ENCODE assay signal across 25 cellular contexts in genomic region chr14:79352026-79352425, GRCh38.
"Had no signal": no experiment of that assay in that cellular context is flagged by ENCODE, and none has a peak within 500 bp of the region (broad histone marks: within the 10 kb centered on the region; RNA-seq: fewer than 3 reads in every experiment).

No MANE protein-coding gene starts in this region.

- H3K27ac ChIP-seq: left ventricle myocardium inferior, pancreas, prostate gland, testis, transverse colon had no signal

- H3K27me3 Mint-ChIP-seq: activated CD4-positive, alpha-beta memory T cell treated with anti-CD3 and anti-CD28 coated beads, Interleukin-2, amount 10 ng/mL, durations not matched to agents 7 days and 5 days; activated CD4-positive, alpha-beta T cell treated with anti-CD3 and anti-CD28 coated beads, Interleukin-2, amount 10 ng/mL, durations not matched to agents 7 days and 5 days; activated naive CD4-positive, alpha-beta T cell treated with anti-CD3 and anti-CD28 coated beads, Interleukin-2, amount 50 U/mL, for 24 hours; activated naive CD8-positive, alpha-beta T cell treated with anti-CD3 and anti-CD28 coated beads, Interleukin-2, amount 50 U/mL, for 24 hours; activated T-cell treated with anti-CD3 and anti-CD28 coated beads, Interleukin-2, amount 50 U/mL, for 24 hours; activated T-helper 17 cell treated with anti-CD3 and anti-CD28 coated beads, Interleukin-2, amount 50 U/mL, for 72 hours; central memory CD8-positive, alpha-beta T cell; dendritic cell treated with granulocyte-macrophage colony-stimulating factor and Interleukin-4, amounts not matched to agents 40 ng/mL and 50 ng/mL, for 4 days; naive B cell; T-helper 17 cell had no signal

- H3K4me3 Mint-ChIP-seq: activated CD4-positive, alpha-beta memory T cell treated with anti-CD3 and anti-CD28 coated beads, Interleukin-2, amount 10 ng/mL, durations not matched to agents 7 days and 5 days; activated CD4-positive, alpha-beta T cell treated with anti-CD3 and anti-CD28 coated beads, Interleukin-2, amount 10 ng/mL, durations not matched to agents 7 days and 5 days; activated naive CD4-positive, alpha-beta T cell treated with anti-CD3 and anti-CD28 coated beads, Interleukin-2, amount 50 U/mL, for 24 hours; activated naive CD8-positive, alpha-beta T cell treated with anti-CD3 and anti-CD28 coated beads, Interleukin-2, amount 50 U/mL, for 24 hours; activated T-cell treated with anti-CD3 and anti-CD28 coated beads, Interleukin-2, amount 50 U/mL, for 24 hours; activated T-helper 17 cell treated with anti-CD3 and anti-CD28 coated beads, Interleukin-2, amount 50 U/mL, for 72 hours; central memory CD8-positive, alpha-beta T cell; dendritic cell treated with granulocyte-macrophage colony-stimulating factor and Interleukin-4, amounts not matched to agents 40 ng/mL and 50 ng/mL, for 4 days; naive B cell; neural crest cell had no signal

- ATAC-seq: activated naive CD8-positive, alpha-beta T cell treated with anti-CD3 and anti-CD28 coated beads, Interleukin-2, amount 50 U/mL, for 24 hours; activated T-helper 17 cell treated with anti-CD3 and anti-CD28 coated beads, Interleukin-2, amount 50 U/mL, for 72 hours; pancreas; T-helper 17 cell had no signal

- DNase-seq: activated CD4-positive, alpha-beta memory T cell treated with anti-CD3 and anti-CD28 coated beads, Interleukin-2, amount 10 ng/mL, durations not matched to agents 7 days and 5 days; activated CD4-positive, alpha-beta T cell treated with anti-CD3 and anti-CD28 coated beads for 1 hour; activated CD4-positive, alpha-beta T cell treated with anti-CD3 and anti-CD28 coated beads, Interleukin-2, amount 10 ng/mL, durations not matched to agents 7 days and 5 days; activated CD8-positive, alpha-beta memory T cell treated with anti-CD3 and anti-CD28 coated beads, Interleukin-2, amount 50 U/mL, for 48 hours; activated gamma-delta T cell treated with Interleukin-2 at 50 U/mL for 16 hours; activated naive CD8-positive, alpha-beta T cell treated with anti-CD3 and anti-CD28 coated beads, Interleukin-2, amount 50 U/mL, for 24 hours; activated T-cell treated with anti-CD3 and anti-CD28 coated beads, Interleukin-2, amount 50 U/mL, for 24 hours; glutamatergic neuron; left ventricle myocardium inferior; naive B cell; nucleus accumbens; pancreas; retina; stimulated activated CD4-positive, alpha-beta T cell treated with anti-CD3 and anti-CD28 coated beads, Interleukin-2, amount 100 ng/mL, for 48 hours; stimulated activated naive CD4-positive, alpha-beta T cell treated with Interleukin-2 at 50 U/mL for 16 hours; T-helper 17 cell; T1000; testis; transverse colon had no signal

- H3K4me1 ChIP-seq: left ventricle myocardium inferior, prostate gland, testis, transverse colon had no signal

- H3K36me3 Mint-ChIP-seq: activated naive CD4-positive, alpha-beta T cell treated with anti-CD3 and anti-CD28 coated beads, Interleukin-2, amount 50 U/mL, for 24 hours; naive B cell had no signal

- H3K36me3 ChIP-seq: left ventricle myocardium inferior, pancreas, prostate gland, transverse colon had no signal

- H3K27me3 ChIP-seq: pancreas, testis, transverse colon had no signal

- H3K9me3 Mint-ChIP-seq: activated CD4-positive, alpha-beta memory T cell treated with anti-CD3 and anti-CD28 coated beads, Interleukin-2, amount 10 ng/mL, durations not matched to agents 7 days and 5 days; activated CD4-positive, alpha-beta T cell treated with anti-CD3 and anti-CD28 coated beads, Interleukin-2, amount 10 ng/mL, durations not matched to agents 7 days and 5 days; activated naive CD4-positive, alpha-beta T cell treated with anti-CD3 and anti-CD28 coated beads, Interleukin-2, amount 50 U/mL, for 24 hours; activated T-cell treated with anti-CD3 and anti-CD28 coated beads, Interleukin-2, amount 50 U/mL, for 24 hours; activated T-helper 17 cell treated with anti-CD3 and anti-CD28 coated beads, Interleukin-2, amount 50 U/mL, for 72 hours; dendritic cell treated with granulocyte-macrophage colony-stimulating factor and Interleukin-4, amounts not matched to agents 40 ng/mL and 50 ng/mL, for 4 days; naive B cell; neural crest cell had no signal

- H3K4me3 ChIP-seq: left ventricle myocardium inferior, pancreas, prostate gland, testis, transverse colon had no signal

- H3K27ac Mint-ChIP-seq: activated CD4-positive, alpha-beta memory T cell treated with anti-CD3 and anti-CD28 coated beads, Interleukin-2, amount 10 ng/mL, durations not matched to agents 7 days and 5 days; activated CD4-positive, alpha-beta T cell treated with anti-CD3 and anti-CD28 coated beads, Interleukin-2, amount 10 ng/mL, durations not matched to agents 7 days and 5 days; activated naive CD4-positive, alpha-beta T cell treated with anti-CD3 and anti-CD28 coated beads, Interleukin-2, amount 50 U/mL, for 24 hours; activated naive CD8-positive, alpha-beta T cell treated with anti-CD3 and anti-CD28 coated beads, Interleukin-2, amount 50 U/mL, for 24 hours; activated T-cell treated with anti-CD3 and anti-CD28 coated beads, Interleukin-2, amount 50 U/mL, for 24 hours; activated T-helper 17 cell treated with anti-CD3 and anti-CD28 coated beads, Interleukin-2, amount 50 U/mL, for 72 hours; dendritic cell treated with granulocyte-macrophage colony-stimulating factor and Interleukin-4, amounts not matched to agents 40 ng/mL and 50 ng/mL, for 4 days; naive B cell; T-helper 17 cell had no signal

- H3K9me3 ChIP-seq: left ventricle myocardium inferior, pancreas, prostate gland, testis, transverse colon had no signal

- H3K4me1 Mint-ChIP-seq: activated CD4-positive, alpha-beta memory T cell treated with anti-CD3 and anti-CD28 coated beads, Interleukin-2, amount 10 ng/mL, durations not matched to agents 7 days and 5 days; activated CD4-positive, alpha-beta T cell treated with anti-CD3 and anti-CD28 coated beads, Interleukin-2, amount 10 ng/mL, durations not matched to agents 7 days and 5 days; activated naive CD4-positive, alpha-beta T cell treated with anti-CD3 and anti-CD28 coated beads, Interleukin-2, amount 50 U/mL, for 24 hours; activated naive CD8-positive, alpha-beta T cell treated with anti-CD3 and anti-CD28 coated beads, Interleukin-2, amount 50 U/mL, for 24 hours; activated T-helper 17 cell treated with anti-CD3 and anti-CD28 coated beads, Interleukin-2, amount 50 U/mL, for 72 hours; central memory CD8-positive, alpha-beta T cell; naive B cell; T-helper 17 cell had no signal
